In genomic region chr6:169140986-169141495, GRCh38 we compare ENCODE assay signal across 1 cellular context.
TF ChIP-seq lines count a peak whose summit lies in the region.

No MANE protein-coding gene starts in this region.

TF ChIP-seq in liver, 16 proteins besides CTCF, POLR2A, EP300 and RAD21 (continued from another document):
- TF ChIP-seq REST (IDR thresholded peaks at IDR 0.05): no peak
- TF ChIP-seq TAF1 (conservative IDR thresholded peaks at IDR 0.05): no peak
- no peak for TF ChIP-seq HNF4G (IDR thresholded peaks at IDR 0.05)
